Comparison of ENCODE assay signal across 30 cellular contexts in genomic region chr6:157530126-157530525, GRCh38.
DNase-seq lines count a peak whose midpoint lies in the region; ATAC-seq and TF ChIP-seq lines count a peak whose summit lies in the region.
"Had no signal": no experiment of that assay in that cellular context is flagged by ENCODE, and none has a peak within 500 bp of the region (broad histone marks: within the 10 kb centered on the region; RNA-seq: fewer than 3 reads in every experiment).

No MANE protein-coding gene starts in this region.

- H3K4me3 Mint-ChIP-seq in GM23338, result no peak overlapping the region
- H3K4me3 Mint-ChIP-seq in CD8-positive, alpha-beta memory T cell, result no peak overlapping the region
- H3K4me3 Mint-ChIP-seq: activated CD4-positive, alpha-beta memory T cell treated with anti-CD3 and anti-CD28 coated beads for 36 hours; CD4-positive, alpha-beta T cell; H9 had no signal

- intact Hi-C loops in Panc1 (cut with micrococcal nuclease; ENCODE audit: unreplicated experiment), result no loop called here

- no peaks in the 10 kb centered on the region for H4K20me1 ChIP-seq in GM23338 (replicated peaks; ENCODE audit: insufficient read depth)

- DNase-seq in DMS53 (lab: John Stamatoyannopoulos, UW) (peak; percentile 8), DMS53 treated with DMSO at 0.1 percent for 48 hours (lab: John Stamatoyannopoulos, UW; ENCODE audit: unreplicated experiment) (no peak), GM23338 (ENCODE audit: low spot score) (no peak), Panc1 (ENCODE audit: low read depth, low spot score) (no peak), lung microvascular endothelial cell (ENCODE audit: low read depth in 2 of 2) (peak; percentile 27 to 93), superior temporal gyrus (ENCODE audit: extremely low spot score) (no peak)
- no peak for DNase-seq in CD8-positive, alpha-beta memory T cell
- no peak for DNase-seq in stimulated activated CD4-positive, alpha-beta T cell treated with anti-CD3 and anti-CD28 coated beads, Interleukin-12 subunit alpha, Interleukin-12 subunit beta, amount 100 ng/mL, for 4 hours
- DNase-seq: activated CD4-positive, alpha-beta memory T cell treated with anti-CD3 and anti-CD28 coated beads for 36 hours; activated CD8-positive, alpha-beta memory T cell treated with anti-CD3 and anti-CD28 coated beads, Interleukin-2, amount 50 U/mL, for 48 hours; activated naive CD4-positive, alpha-beta T cell treated with anti-CD3 and anti-CD28 coated beads, Interleukin-2, amount 50 U/mL, for 16 hours; anterior cingulate cortex; CD4-positive, alpha-beta T cell; foreskin melanocyte; H9; hippocampal formation; KBM-7; mesenchymal stem cell; MM.1S; naive B cell; NCI-H510A; nucleus accumbens; stimulated activated naive CD4-positive, alpha-beta T cell treated with Interleukin-2 at 50 U/mL for 16 hours had no signal

- H3K4me1 Mint-ChIP-seq in GM23338, result peaks cover 40% of the 10 kb centered on the region
- H3K4me1 Mint-ChIP-seq in CD8-positive, alpha-beta memory T cell, result peaks cover 36 to 44% (median 36%) of the 10 kb centered on the region in 3 donors

- no peaks in the 10 kb centered on the region for H3F3A ChIP-seq in GM23338 (replicated peaks; ENCODE audit: low read depth)

- no peaks in the 10 kb centered on the region for H3K79me2 ChIP-seq in GM23338 (replicated peaks; ENCODE audit: insufficient read depth)

- TF ChIP-seq CTCF in GM23338 (conservative IDR thresholded peaks at IDR 0.05; ENCODE audit: low read depth in 2 of 2) (no peak), Panc1 (IDR thresholded peaks at IDR 0.05) (no peak)

- peak overlapping the region; percentile 70; the same call in 1 of the 2 replicates for H3K4me2 ChIP-seq in GM23338

- H3K27me3 ChIP-seq in GM23338 (ENCODE audit: insufficient read depth), result no peaks in the 10 kb centered on the region
- H3K27me3 ChIP-seq in Panc1 (ENCODE audit: control insufficient read depth, insufficient read depth, low read length), result no peaks in the 10 kb centered on the region
- H3K27me3 ChIP-seq in CD8-positive, alpha-beta memory T cell (ENCODE audit: insufficient read depth, low read length, poor library complexity, severe bottlenecking), result no peaks in the 10 kb centered on the region
- H3K27me3 ChIP-seq: vagina had no signal

- POLR2A ChIA-PET in Panc1 (lab: Charles Lee), result no interaction called here
- POLR2A ChIA-PET in CD8-positive, alpha-beta memory T cell (lab: Charles Lee), result no interaction called here

- H3K9me3 ChIP-seq in Panc1 (ENCODE audit: control insufficient read depth, insufficient read depth, low read depth, low read length), result no peaks in the 10 kb centered on the region
- H3K9me3 ChIP-seq in CD8-positive, alpha-beta memory T cell (ENCODE audit: low read length), result no peaks in the 10 kb centered on the region
- H3K9me3 ChIP-seq: prostate gland, thoracic aorta, vagina had no signal

- CTCF ChIA-PET in Panc1 (lab: Charles Lee), result no interaction called here
- CTCF ChIA-PET in CD8-positive, alpha-beta memory T cell (lab: Charles Lee), result no interaction called here

- no peak overlapping the region for H3K4me3 ChIP-seq in GM23338
- H3K4me3 ChIP-seq in Panc1 (ENCODE audit: low read depth in 2 of 2, low read length in 2 of 2), result no peak overlapping the region
- H3K4me3 ChIP-seq in CD8-positive, alpha-beta memory T cell (ENCODE audit: low read length), result no peak overlapping the region
- H3K4me3 ChIP-seq: coronary artery, prostate gland, thoracic aorta, vagina had no signal

- H3K36me3 ChIP-seq in GM23338 (ENCODE audit: insufficient read depth), result no peaks in the 10 kb centered on the region
- no peaks in the 10 kb centered on the region for H3K36me3 ChIP-seq in Panc1 (ENCODE audit: control insufficient read depth, insufficient read depth, low read length)
- H3K36me3 ChIP-seq in CD8-positive, alpha-beta memory T cell (ENCODE audit: insufficient read depth, low read length), result no peaks in the 10 kb centered on the region
- H3K36me3 ChIP-seq: prostate gland, thoracic aorta, vagina had no signal

- ATAC-seq in GM23338 (no peak), Panc1 (no peak)
- ATAC-seq: activated CD4-positive, CD25-positive, alpha-beta regulatory T cell treated with anti-CD3 and anti-CD28 coated beads, Interleukin-2, amount 50 U/mL, for 24 hours; esophagus mucosa had no signal

- H3K9me2 ChIP-seq in GM23338 (ENCODE audit: insufficient read depth), result peaks cover 5% of the 10 kb centered on the region

- peaks cover 3% of the 10 kb centered on the region for H3K36me3 Mint-ChIP-seq in GM23338 (ENCODE audit: low read depth)
- H3K36me3 Mint-ChIP-seq in CD8-positive, alpha-beta memory T cell, result no peaks in the 10 kb centered on the region
- H3K36me3 Mint-ChIP-seq: activated CD4-positive, alpha-beta memory T cell treated with anti-CD3 and anti-CD28 coated beads for 36 hours had no signal

- H2AFZ ChIP-seq in GM23338, result no peak overlapping the region

- H3K4me1 ChIP-seq in GM23338 (ENCODE audit: insufficient read depth) (peaks cover 48% of the 10 kb centered on the region), Panc1 (ENCODE audit: control insufficient read depth, insufficient read depth, low read length) (peaks cover 24% of the 10 kb centered on the region)
- peaks cover 22% of the 10 kb centered on the region for H3K4me1 ChIP-seq in CD8-positive, alpha-beta memory T cell (ENCODE audit: insufficient read depth, low read length)
- H3K4me1 ChIP-seq: prostate gland had no signal

- H3K9me3 Mint-ChIP-seq in GM23338, result no peaks in the 10 kb centered on the region
- H3K9me3 Mint-ChIP-seq in CD8-positive, alpha-beta memory T cell, result no peaks in the 10 kb centered on the region
- H3K9me3 Mint-ChIP-seq: activated CD4-positive, alpha-beta memory T cell treated with anti-CD3 and anti-CD28 coated beads for 36 hours; CD4-positive, alpha-beta T cell; H9 had no signal

- in situ Hi-C loops in Panc1 (cut with HindIII; ENCODE audit: low pct_unique_long_range_greater_than_20kb, low sequenced_read_pairs), result no loop called here

- no TSS peak for BruUV-seq in Panc1 (replicated peaks; lab: Mats Ljungman, UMichigan)

- H3K27ac Mint-ChIP-seq in GM23338, result no peak overlapping the region
- peak overlapping the region in 1 of 8 donors; percentile 43 for H3K27ac Mint-ChIP-seq in CD8-positive, alpha-beta memory T cell
- H3K27ac Mint-ChIP-seq: activated CD4-positive, alpha-beta memory T cell treated with anti-CD3 and anti-CD28 coated beads for 36 hours; CD4-positive, alpha-beta T cell had no signal

- H3K27ac ChIP-seq in GM23338 (ENCODE audit: low read depth), result no peak overlapping the region
- H3K27ac ChIP-seq in Panc1 (ENCODE audit: low read length), result peak overlapping the region; percentile 1; the same call in 1 of the 2 replicates
- no peak overlapping the region for H3K27ac ChIP-seq in CD8-positive, alpha-beta memory T cell (ENCODE audit: low read depth, low read length)
- H3K27ac ChIP-seq: 22Rv1, coronary artery, thoracic aorta, vagina had no signal

- peaks cover 11% of the 10 kb centered on the region for H3K27me3 Mint-ChIP-seq in GM23338 (ENCODE audit: insufficient read depth, low read depth, poor library complexity)
- no peaks in the 10 kb centered on the region for H3K27me3 Mint-ChIP-seq in CD8-positive, alpha-beta memory T cell
- H3K27me3 Mint-ChIP-seq: CD4-positive, alpha-beta T cell; naive B cell had no signal

TF ChIP-seq in GM23338, 12 proteins besides CTCF, POLR2A, EP300 and RAD21:
- no peak for TF ChIP-seq NANOG (IDR thresholded peaks at IDR 0.05; ENCODE audit: borderline replicate concordance)
- TF ChIP-seq CREB1 (CRISPR knock-in tag; IDR thresholded peaks at IDR 0.05; ENCODE audit: low read depth), result no peak
- TF ChIP-seq REST (IDR thresholded peaks at IDR 0.05; ENCODE audit: unreplicated experiment), result no peak
- TF ChIP-seq ZNF331 (CRISPR knock-in tag; IDR thresholded peaks at IDR 0.05; ENCODE audit: low read depth), result no peak
- no peak for TF ChIP-seq EZH2phosphoT487 (IDR thresholded peaks at IDR 0.05; ENCODE audit: unreplicated experiment)
- no peak for TF ChIP-seq ETS1 (IDR thresholded peaks at IDR 0.05)
- no peak for TF ChIP-seq POLR2AphosphoS5 (IDR thresholded peaks at IDR 0.05; ENCODE audit: low read depth)
- TF ChIP-seq EZH2 (IDR thresholded peaks at IDR 0.05; ENCODE audit: low read depth, unreplicated experiment), result no peak
- no peak for TF ChIP-seq ZNF114 (CRISPR knock-in tag; IDR thresholded peaks at IDR 0.05)

Comparison
In these comparisons a context has a peak if more than half of its experiments do, and no peak if none do; other contexts are left out.
1. DNase-seq: peak in DMS53 (single experiment) and lung microvascular endothelial cell (2 of 2); none in DMS53 treated with DMSO at 0.1 percent for 48 hours (single experiment), GM23338 (single experiment), Panc1 (single experiment), superior temporal gyrus (single experiment), CD8-positive, alpha-beta memory T cell (0 of 5) and stimulated activated CD4-positive, alpha-beta T cell treated with anti-CD3 and anti-CD28 coated beads, Interleukin-12 subunit alpha, Interleukin-12 subunit beta, amount 100 ng/mL, for 4 hours (single experiment).